Comparison of ENCODE assay signal across 8 cellular contexts in genomic region chr5:43515678-43516048, GRCh38. TPM values are rescaled to one million over a fixed set of nuclear protein-coding genes. Genes with fewer than 3 reads are reported as not detected.
DNase-seq lines count a peak whose midpoint lies in the region; ATAC-seq, FAIRE-seq and TF ChIP-seq lines count a peak whose summit lies in the region.

No MANE protein-coding gene starts in this region.

- peak overlapping the region; percentile 49; the same call in 1 of the 2 replicates for H3K27ac ChIP-seq in H1 (ENCODE audit: low read depth, low read length)

- H3K18ac ChIP-seq in H1 (ENCODE audit: extremely low read depth, low read length): no peak overlapping the region

- WGBS in H1 (ENCODE audit: extremely low coverage in 1 of 2, insufficient coverage in 1 of 2, insufficient read length in 1 of 2, insufficient replicate concordance in 2 of 2, low coverage in 1 of 2, low lambda C conversion rate in 2 of 2, missing lambda C conversion rate in 1 of 2), 2 experiments: 83% methylated on average over 1 of the region's 1 CpG; no CpG with 5 or more reads in 1 of the 2 experiments

- H3K4me3 ChIP-seq in H1 (ENCODE audit: extremely low read depth in 1 of 4, insufficient read depth in 2 of 4, low read depth in 3 of 4, low read length in 4 of 4): peak overlapping the region; percentile 77 to 88 (median 86); a peak in 5 of 8 replicates

- H3K14ac ChIP-seq in H1 (ENCODE audit: insufficient read length): no peak overlapping the region

- H3K36me3 ChIP-seq in H1 (ENCODE audit: control insufficient read depth in 2 of 4, insufficient read depth in 4 of 4, low read length in 3 of 4): peaks cover 0 to 2% (median 0%) of the 10 kb centered on the region in 4 experiments; a peak in 1 of 8 replicates

- H4K8ac ChIP-seq in H1 (ENCODE audit: extremely low read depth, insufficient read depth, low read length): no peak overlapping the region

- intact Hi-C loops in Calu3 (cut with micrococcal nuclease; ENCODE audit: unreplicated experiment): no loop called here

- no TSS peak for BruUV-seq in Calu3 (replicated peaks; lab: Mats Ljungman, UMichigan)

- no peaks in the 10 kb centered on the region for H4K20me1 ChIP-seq in H1 (replicated peaks in 1 of 2; ENCODE audit: control insufficient read depth in 1 of 2, insufficient read depth in 2 of 2, low read length in 2 of 2)

- no peak for TF ChIP-seq CTCF in Calu3 (IDR thresholded peaks at IDR 0.05; ENCODE audit: unreplicated experiment)
- TF ChIP-seq CTCF in H1 (IDR thresholded peaks at IDR 0.05; ENCODE audit: control extremely low read depth in 1 of 3, insufficient read depth in 1 of 3, low read depth in 1 of 3, low read length in 3 of 3): no peak
- no peak for TF ChIP-seq CTCF in osteocyte (IDR thresholded peaks at IDR 0.05)

- peak overlapping the region; percentile 37; the same call in 1 of the 2 replicates for H2AFZ ChIP-seq in H1 (ENCODE audit: low read length)

- H3K23me2 ChIP-seq in H1 (ENCODE audit: low read depth, low read length): peaks cover 6% of the 10 kb centered on the region; the same call in 1 of the 2 replicates

- no peak overlapping the region for H4K91ac ChIP-seq in H1 (replicated peaks; ENCODE audit: insufficient read length, low read length)

- H3K4me3 Mint-ChIP-seq in Calu3 (ENCODE audit: low read depth, unreplicated experiment) (peak overlapping the region; percentile 63), osteocyte (ENCODE audit: unreplicated experiment) (peak overlapping the region; percentile 89)

- no peak overlapping the region for H2BK15ac ChIP-seq in H1 (ENCODE audit: low read length)

- H3K23ac ChIP-seq in H1 (ENCODE audit: insufficient read length): no peak overlapping the region

- H3K4me1 Mint-ChIP-seq in Calu3 (ENCODE audit: low read depth, unreplicated experiment) (peaks cover 26% of the 10 kb centered on the region), osteocyte (ENCODE audit: unreplicated experiment) (peaks cover 28% of the 10 kb centered on the region)

- no peaks in the 10 kb centered on the region for H3K79me1 ChIP-seq in H1 (ENCODE audit: low read depth, low read length)

- H2AK5ac ChIP-seq in H1 (ENCODE audit: low read depth, low read length): no peak overlapping the region

- H2BK20ac ChIP-seq in H1 (ENCODE audit: low read length): no peak overlapping the region

- peaks cover 0 to 19% of the 10 kb centered on the region in 2 experiments; a peak in 3 of 4 replicates for H3K79me2 ChIP-seq in H1 (ENCODE audit: control insufficient read depth in 1 of 2, insufficient read depth in 2 of 2, low read length in 2 of 2)

- no peak for TF ChIP-seq POLR2A in H1 (IDR thresholded peaks at IDR 0.05; ENCODE audit: control extremely low read depth in 1 of 2, low read depth in 2 of 2, low read length in 2 of 2)

- no peaks in the 10 kb centered on the region for H3K27me3 ChIP-seq in H1 (replicated peaks in 1 of 4; ENCODE audit: control insufficient read depth in 3 of 4, extremely low read depth in 1 of 4, insufficient read depth in 3 of 4, low read length in 3 of 4)

- no peak for ATAC-seq in GM18520 (IDR thresholded peaks at IDR 0.05; ENCODE audit: unreplicated experiment)
- no peak for ATAC-seq in HG03457 (IDR thresholded peaks at IDR 0.05; ENCODE audit: unreplicated experiment)

- H3K9me3 Mint-ChIP-seq in Calu3 (ENCODE audit: low read depth, unreplicated experiment) (no peaks in the 10 kb centered on the region), osteocyte (ENCODE audit: unreplicated experiment) (no peaks in the 10 kb centered on the region)

- TF ChIP-seq RAD21 in H1 (IDR thresholded peaks at IDR 0.05 in 1 of 2, conservative IDR thresholded peaks at IDR 0.05 in 1 of 2; ENCODE audit: low read depth in 2 of 2, low read length in 2 of 2): no peak

- peak overlapping the region; percentile 77 for H3K56ac ChIP-seq in H1 (replicated peaks; ENCODE audit: insufficient read length, low read depth, low read length)

- H4K5ac ChIP-seq in H1 (ENCODE audit: insufficient read length, low read depth, low read length): no peak overlapping the region

- peaks cover 0 to 4% (median 0%) of the 10 kb centered on the region in 4 experiments; a peak in 2 of 7 replicates for H3K4me1 ChIP-seq in H1 (replicated peaks in 1 of 4; ENCODE audit: control insufficient read depth in 3 of 4, insufficient read depth in 4 of 4, low read length in 3 of 4)

- H2BK120ac ChIP-seq in H1 (replicated peaks; ENCODE audit: low read depth, low read length): no peak overlapping the region

- H3K27me3 Mint-ChIP-seq in Calu3 (ENCODE audit: unreplicated experiment): no peaks in the 10 kb centered on the region
- no peaks in the 10 kb centered on the region for H3K27me3 Mint-ChIP-seq in osteocyte (ENCODE audit: unreplicated experiment)

- H3K9me3 ChIP-seq in H1 (ENCODE audit: insufficient read depth in 2 of 2, low read depth in 1 of 2, low read length in 1 of 2): peaks cover 0 to 14% of the 10 kb centered on the region in 2 experiments; a peak in 2 of 4 replicates

- H3K27ac Mint-ChIP-seq in Calu3 (ENCODE audit: unreplicated experiment) (peak overlapping the region; percentile 34), osteocyte (ENCODE audit: unreplicated experiment) (peak overlapping the region; percentile 99)

- no peak for FAIRE-seq in H1 (lab: Jason Lieb, UNC)
- FAIRE-seq in HTR-8/SVneo (lab: Jason Lieb, UNC): no peak

- peak overlapping the region; percentile 70 to 84 for H3K4me2 ChIP-seq in H1 (ENCODE audit: insufficient read depth in 1 of 2, low read depth in 2 of 2, low read length in 2 of 2)

- peak overlapping the region in 2 of 4 experiments; percentile 48 to 62; a peak in 4 of 7 replicates for H3K9ac ChIP-seq in H1 (replicated peaks in 1 of 4; ENCODE audit: extremely low read depth in 1 of 4, low read depth in 3 of 4, low read length in 3 of 4)

- H3K36me3 Mint-ChIP-seq in Calu3 (ENCODE audit: insufficient read depth, unreplicated experiment) (peaks cover 20% of the 10 kb centered on the region), osteocyte (ENCODE audit: unreplicated experiment) (no peaks in the 10 kb centered on the region)

- TF ChIP-seq EP300 in H1 (IDR thresholded peaks at IDR 0.05; ENCODE audit: borderline replicate concordance in 1 of 2, low read depth in 2 of 2, low read length in 2 of 2): no peak

- CTCF ChIA-PET in Calu3 (lab: Charles Lee) (interaction anchor here (0.8 to 1.6 kb wide), 2 partner anchors 31 to 126 kb away, joined by 3 to 15 read pairs; partner anchors contain the start of gene TMEM267), H1 (lab: Charles Lee; ENCODE audit: partially characterized antibody) (interaction anchor here (0.9 kb wide), 1 partner anchor 31 kb away, joined by 3 read pairs; no protein-coding TSS in a partner anchor)

- DNase-seq in Calu3: no peak
- DNase-seq in NCI-H2227 treated with DMSO at 0.1 percent for 48 hours (lab: John Stamatoyannopoulos, UW): peak; percentile 66
- DNase-seq in H1 (ENCODE audit: low read depth in 1 of 2, low spot score in 2 of 2): no peak
- no peak for DNase-seq in osteocyte (ENCODE audit: extremely low spot score, unreplicated experiment)
- no peak for DNase-seq in HTR-8/SVneo (ENCODE audit: insufficient read length, low spot score)
- DNase-seq in kidney tubule cell (ENCODE audit: low spot score): no peak

- POLR2A ChIA-PET in H1 (lab: Charles Lee; ENCODE audit: partially characterized antibody): interaction anchor here (0.9 to 2.4 kb wide), 7 partner anchors 9 to 106 kb away, joined by 3 to 19 read pairs (median 3); partner anchors contain the start of gene PAIP1

- H3K4ac ChIP-seq in H1 (replicated peaks; ENCODE audit: insufficient read length, low read depth, low read length): no peak overlapping the region

- no peak overlapping the region for H2BK12ac ChIP-seq in H1 (ENCODE audit: low read depth, low read length)

- H2BK5ac ChIP-seq in H1 (ENCODE audit: low read depth, low read length): no peak overlapping the region

TF ChIP-seq in H1, 55 proteins besides CTCF, POLR2A, EP300 and RAD21:
- TF ChIP-seq KDM4A (IDR thresholded peaks at IDR 0.05; ENCODE audit: low read depth, low read length, severe bottlenecking): peak; percentile 1
- TF ChIP-seq SIRT6 (IDR thresholded peaks at IDR 0.05; ENCODE audit: low read length): no peak

RNA-seq across cellular contexts. Expression of gene C5orf34, which starts 0.7 kb away (rescaled TPM):
- total RNA-seq in Calu3 (2022): 6.9 and 7.4 TPM in 2 replicates
- 8.6 and 11.3 TPM in 2 replicates for total RNA-seq in H1 (2021; fragmentation: NEBNext Ultra II Directional; extraction: Animal tissue kit (Norgen Biotek cat#: 25700))
- 5.1 and 6.8 TPM in 2 replicates for polyA plus RNA-seq in H1 (2011; rRNA removed)
- polyA plus RNA-seq in H1 (2011; cell fraction: cytosol; rRNA removed): 9.1 TPM
- 6.5 TPM for polyA plus RNA-seq in H1 (2011; cell fraction: nucleus; rRNA removed)
- 5.0 to 8.0 TPM (median 5.8 TPM) in 4 replicates for polyA plus RNA-seq in H1 (2012, experiment 1 of 2)
- 0.47 TPM for polyA plus RNA-seq in H1 (2012, experiment 2 of 2)
- polyA plus RNA-seq in H1 (2013, experiment 1 of 2): 8.5 TPM
- 7.8 TPM for polyA plus RNA-seq in H1 (2013, experiment 2 of 2)
- 10.8 and 16.1 TPM in 2 replicates for polyA minus RNA-seq in H1 (2011; rRNA and poly(A)+ RNA removed)
- 3.2 TPM for polyA minus RNA-seq in H1 (2011; cell fraction: cytosol; rRNA and poly(A)+ RNA removed)
- polyA minus RNA-seq in H1 (2011; cell fraction: nucleus; rRNA and poly(A)+ RNA removed): 14.7 TPM
- total RNA-seq in osteocyte: 1.5 and 1.7 TPM in 2 replicates

RNA-seq across cellular contexts. Expression of gene TMEM267, which starts 32.0 kb away (rescaled TPM):
- total RNA-seq in Calu3 (2022) (19.0 and 23.4 TPM in 2 replicates), osteocyte (17.9 and 22.5 TPM in 2 replicates)
- 6.2 TPM in 2 replicates for total RNA-seq in H1 (2021; fragmentation: NEBNext Ultra II Directional; extraction: Animal tissue kit (Norgen Biotek cat#: 25700))
- polyA plus RNA-seq in H1 (2011; rRNA removed): 3.0 and 4.8 TPM in 2 replicates
- 4.3 TPM for polyA plus RNA-seq in H1 (2011; cell fraction: cytosol; rRNA removed)
- 3.5 TPM for polyA plus RNA-seq in H1 (2011; cell fraction: nucleus; rRNA removed)
- 5.3 to 6.4 TPM (median 5.7 TPM) in 4 replicates for polyA plus RNA-seq in H1 (2012, experiment 1 of 2)
- polyA plus RNA-seq in H1 (2012, experiment 2 of 2): 0.81 TPM
- polyA plus RNA-seq in H1 (2013, experiment 1 of 2): 4.1 TPM
- 5.1 TPM for polyA plus RNA-seq in H1 (2013, experiment 2 of 2)
- polyA minus RNA-seq in H1 (2011; rRNA and poly(A)+ RNA removed): 8.8 and 14.6 TPM in 2 replicates
- 3.1 TPM for polyA minus RNA-seq in H1 (2011; cell fraction: cytosol; rRNA and poly(A)+ RNA removed)
- polyA minus RNA-seq in H1 (2011; cell fraction: nucleus; rRNA and poly(A)+ RNA removed): 6.3 TPM

RNA-seq across cellular contexts. Expression of gene PAIP1, which starts 41.2 kb away (rescaled TPM):
- total RNA-seq in Calu3 (2022): 88.8 and 97.4 TPM in 2 replicates
- total RNA-seq in H1 (2021; fragmentation: NEBNext Ultra II Directional; extraction: Animal tissue kit (Norgen Biotek cat#: 25700)): 80.5 and 89.5 TPM in 2 replicates
- 46.0 and 62.9 TPM in 2 replicates for polyA plus RNA-seq in H1 (2011; rRNA removed)
- 64.8 TPM for polyA plus RNA-seq in H1 (2011; cell fraction: cytosol; rRNA removed)
- polyA plus RNA-seq in H1 (2011; cell fraction: nucleus; rRNA removed): 28.5 TPM
- 53.9 to 86.4 TPM (median 59.0 TPM) in 4 replicates for polyA plus RNA-seq in H1 (2012, experiment 1 of 2)
- polyA plus RNA-seq in H1 (2012, experiment 2 of 2): 13.5 TPM
- 62.1 TPM for polyA plus RNA-seq in H1 (2013, experiment 1 of 2)
- 65.6 TPM for polyA plus RNA-seq in H1 (2013, experiment 2 of 2)
- 71.0 and 90.2 TPM in 2 replicates for polyA minus RNA-seq in H1 (2011; rRNA and poly(A)+ RNA removed)
- polyA minus RNA-seq in H1 (2011; cell fraction: cytosol; rRNA and poly(A)+ RNA removed): 35.2 TPM
- 43.4 TPM for polyA minus RNA-seq in H1 (2011; cell fraction: nucleus; rRNA and poly(A)+ RNA removed)
- 104 and 105 TPM in 2 replicates for total RNA-seq in osteocyte
